28 cellular contexts compared by ENCODE assay signal in genomic region chr11:78374917-78375316, GRCh38. TPM values are rescaled to one million over a fixed set of nuclear protein-coding genes. Genes with fewer than 3 reads are reported as not detected.
DNase-seq lines count a peak whose midpoint lies in the region; ATAC-seq, FAIRE-seq and TF ChIP-seq lines count a peak whose summit lies in the region.
"Had no signal": no experiment of that assay in that cellular context is flagged by ENCODE, and none has a peak within 500 bp of the region (broad histone marks: within the 10 kb centered on the region; RNA-seq: fewer than 3 reads in every experiment).

No MANE protein-coding gene starts in this region.

- no peak for ATAC-seq in IMR-90 (ENCODE audit: low read depth)
- ATAC-seq in K562: no peak
- ATAC-seq: GM12878 had no signal

- H3K9me1 ChIP-seq in IMR-90 (ENCODE audit: insufficient read depth, low read length) (peaks cover 7% of the 10 kb centered on the region), K562 (ENCODE audit: control insufficient read depth, insufficient read depth, low read length) (no peaks in the 10 kb centered on the region)

- no peak overlapping the region for H4K5ac ChIP-seq in IMR-90 (ENCODE audit: low read depth, low read length)

- TF ChIP-seq CTCF in IMR-90 (conservative IDR thresholded peaks at IDR 0.05; ENCODE audit: low read depth, low read length) (no peak), K562 (IDR thresholded peaks at IDR 0.05 in 2 of 3, conservative IDR thresholded peaks at IDR 0.05 in 1 of 3; ENCODE audit: insufficient read depth in 2 of 3, low read depth in 1 of 3, low read length in 3 of 3) (no peak), neutrophil (IDR thresholded peaks at IDR 0.05) (no peak), ascending aorta (IDR thresholded peaks at IDR 0.05) (no peak)

- H3K4me2 ChIP-seq in IMR-90 (ENCODE audit: low read depth, low read length): no peak overlapping the region
- H3K4me2 ChIP-seq in K562 (ENCODE audit: insufficient read depth, low read length): no peak overlapping the region
- H3K4me2 ChIP-seq: BLaER1 had no signal

- no peak overlapping the region for H2BK15ac ChIP-seq in IMR-90 (ENCODE audit: low read depth, low read length)

- CTCF ChIA-PET in IMR-90 (lab: Yijun Ruan, JAX) (no interaction called here), K562 (lab: Yijun Ruan, JAX; ENCODE audit: low intra/inter-chr PET ratio) (no interaction called here)

- no peak for TF ChIP-seq EP300 in K562 (IDR thresholded peaks at IDR 0.05; ENCODE audit: low read length)

- H2BK5ac ChIP-seq in IMR-90 (ENCODE audit: low read depth, low read length, poor library complexity, severe bottlenecking): no peak overlapping the region

- in situ Hi-C loops in IMR-90 (cut with MboI; ENCODE audit: low sequenced_read_pairs) (no loop called here), K562 (cut with MboI) (no loop called here)

- H3K36me3 ChIP-seq in IMR-90 (ENCODE audit: control insufficient read depth, insufficient read depth, low read length): 0 out of 2 replicates have a peak, but pooled peaks cover 1% of the 10 kb centered on the region
- peaks cover 8% of the 10 kb centered on the region for H3K36me3 ChIP-seq in KOPT-K1 (ENCODE audit: insufficient read depth, low read length)
- H3K36me3 ChIP-seq in K562 (ENCODE audit: control insufficient read depth, insufficient read depth, low read length): peaks cover 9% of the 10 kb centered on the region; the same call in 1 of the 3 replicates
- H3K36me3 ChIP-seq in neutrophil: no peaks in the 10 kb centered on the region
- H3K36me3 ChIP-seq in ascending aorta: no peaks in the 10 kb centered on the region
- H3K36me3 ChIP-seq: BE2C had no signal

- peaks cover 28 to 32% of the 10 kb centered on the region in 2 experiments for H3K79me1 ChIP-seq in IMR-90 (ENCODE audit: low read depth in 1 of 2, low read length in 2 of 2)

- no CpG with 5 or more reads among the region's 3 CpGs for WGBS in IMR-90 (ENCODE audit: extremely low coverage in 2 of 2, insufficient read length in 1 of 2), 2 experiments
- 44% methylated on average over 3 of the region's 3 CpGs for WGBS in K562 (ENCODE audit: insufficient coverage, low coverage, missing lambda C conversion rate)

- H3K27me3 ChIP-seq in IMR-90 (ENCODE audit: control insufficient read depth, insufficient read depth, low read length) (no peaks in the 10 kb centered on the region), K562 (ENCODE audit: control insufficient read depth in 2 of 2, insufficient read depth in 2 of 2, low read length in 2 of 2) (no peaks in the 10 kb centered on the region), neutrophil (no peaks in the 10 kb centered on the region), ascending aorta (no peaks in the 10 kb centered on the region)
- H3K27me3 ChIP-seq: BE2C, BLaER1 had no signal

- H3K4me1 ChIP-seq in IMR-90 (ENCODE audit: control insufficient read depth, insufficient read depth, low read length) (peaks cover 5% of the 10 kb centered on the region), K562 (replicated peaks in 1 of 2; ENCODE audit: control insufficient read depth in 2 of 2, insufficient read depth in 2 of 2, low read length in 2 of 2) (peaks cover 11 to 48% of the 10 kb centered on the region in 2 experiments), neutrophil (ENCODE audit: control insufficient read depth in 1 of 2, insufficient read depth in 1 of 2, low read depth in 1 of 2, low read length in 1 of 2) (peaks cover 4 to 12% of the 10 kb centered on the region in 2 experiments), ascending aorta (peaks cover 2 to 24% of the 10 kb centered on the region in 2 donors)

- DNase-seq in IMR-90: no peak
- no peak for DNase-seq in K562 (ENCODE audit: extremely low read depth in 1 of 4, low spot score in 3 of 4)
- no peak for DNase-seq in middle frontal gyrus (ENCODE audit: extremely low spot score, low spot score)
- DNase-seq in germinal center (ENCODE audit: low spot score): no peak
- DNase-seq in GM19240 (ENCODE audit: insufficient read length, low spot score): no peak
- DNase-seq in ascending aorta (ENCODE audit: low spot score in 2 of 2): no peak
- DNase-seq: 8988T; ACHN; BE2C; C1 segment of cervical spinal cord; CD4-positive, alpha-beta memory T cell; CD4-positive, CD25-positive, alpha-beta regulatory T cell; CD8-positive, alpha-beta memory T cell; COR-L47; DMS 273 treated with DMSO at 0.1 percent for 48 hours; DMS153; DMS53; DMS79; DND-41; EL; GDM1 had no signal

- H2AK5ac ChIP-seq in IMR-90 (ENCODE audit: low read depth, low read length): no peak overlapping the region

- H3K9ac ChIP-seq in IMR-90 (ENCODE audit: low read depth, low read length) (no peak overlapping the region), K562 (ENCODE audit: insufficient read depth in 1 of 2, low read depth in 2 of 2, low read length in 2 of 2) (no peak overlapping the region)
- H3K9ac ChIP-seq: BLaER1 had no signal

- no peak overlapping the region for H2BK20ac ChIP-seq in IMR-90 (ENCODE audit: low read depth, low read length)

- H4K20me1 ChIP-seq in IMR-90 (ENCODE audit: insufficient read depth, low read length) (peaks cover 11% of the 10 kb centered on the region; the same call in 1 of the 2 replicates), K562 (replicated peaks; ENCODE audit: control insufficient read depth, insufficient read depth, low read length) (no peaks in the 10 kb centered on the region)

- no peak overlapping the region for H3K56ac ChIP-seq in IMR-90 (ENCODE audit: extremely low read depth, insufficient read depth, low read length)

- no peak overlapping the region for H2AFZ ChIP-seq in IMR-90 (replicated peaks; ENCODE audit: low read length, poor library complexity)
- no peak overlapping the region for H2AFZ ChIP-seq in K562 (ENCODE audit: low read depth, low read length)

- H3K14ac ChIP-seq in IMR-90 (replicated peaks; ENCODE audit: low read depth, low read length): no peak overlapping the region

- peaks cover 89% of the 10 kb centered on the region for H3K79me2 ChIP-seq in K562 (ENCODE audit: control insufficient read depth, insufficient read depth, low read length)

- no peak overlapping the region for H4K91ac ChIP-seq in IMR-90 (ENCODE audit: insufficient read depth, low read depth, low read length)

- no peak overlapping the region for H3K18ac ChIP-seq in IMR-90 (ENCODE audit: low read depth, low read length)

- no peak overlapping the region for H2BK120ac ChIP-seq in IMR-90 (ENCODE audit: low read depth, low read length)

- no peak overlapping the region for H3K23ac ChIP-seq in IMR-90 (ENCODE audit: low read depth, low read length)

- H3K4ac ChIP-seq in IMR-90 (ENCODE audit: low read depth, low read length): no peak overlapping the region

- H3K4me3 ChIP-seq in IMR-90 (ENCODE audit: insufficient read depth, low read depth, low read length): no peak overlapping the region
- H3K4me3 ChIP-seq in K562: no peak overlapping the region
- H3K4me3 ChIP-seq in neutrophil (ENCODE audit: low read depth in 1 of 2, low read length in 1 of 2): no peak overlapping the region
- no peak overlapping the region for H3K4me3 ChIP-seq in ascending aorta
- H3K4me3 ChIP-seq: BLaER1, GM12878 had no signal

- H2AK9ac ChIP-seq in IMR-90 (replicated peaks; ENCODE audit: low read depth, low read length, poor library complexity): no peak overlapping the region

- no peak overlapping the region for H4K8ac ChIP-seq in IMR-90 (ENCODE audit: low read depth in 2 of 2, low read length in 2 of 2)

- no TSS peak for BruUV-seq in IMR-90 (replicated peaks; lab: Mats Ljungman, UMichigan)
- no TSS peak for BruUV-seq in K562 (replicated peaks; lab: Mats Ljungman, UMichigan)

- peaks cover 8% of the 10 kb centered on the region; the same call in 1 of the 2 replicates for H3K9me3 ChIP-seq in IMR-90 (ENCODE audit: control insufficient read depth, insufficient read depth, low read length)
- H3K9me3 ChIP-seq in KOPT-K1 (ENCODE audit: insufficient read depth, low read length, poor library complexity, severe bottlenecking): peaks cover 13% of the 10 kb centered on the region
- H3K9me3 ChIP-seq in K562 (replicated peaks; ENCODE audit: control insufficient read depth, insufficient read depth, low read depth, low read length): peaks cover 13% of the 10 kb centered on the region; the same call in 1 of the 2 replicates
- peaks cover 4% of the 10 kb centered on the region for H3K9me3 ChIP-seq in neutrophil
- no peaks in the 10 kb centered on the region for H3K9me3 ChIP-seq in ascending aorta
- H3K9me3 ChIP-seq: BE2C had no signal

- POLR2A ChIA-PET in IMR-90 (lab: Charles Lee; ENCODE audit: unreplicated experiment) (no interaction called here), K562 (lab: Yijun Ruan, JAX) (interaction anchor here (0.8 to 1.2 kb wide), 2 partner anchors 9 to 43 kb away, joined by 3 read pairs; partner anchors contain the start of gene GAB2)

- intact Hi-C loops in IMR-90 (cut with micrococcal nuclease): no loop called here
- intact Hi-C loops in K562 (cut with micrococcal nuclease): no loop called here
- intact Hi-C loops in ascending aorta (cut with DNase I): loop anchor here (5.0 kb wide), 1 partner anchor 38 kb away; no protein-coding TSS in a partner anchor

- H3K27ac ChIP-seq in IMR-90 (ENCODE audit: insufficient read depth, low read length): no peak overlapping the region
- H3K27ac ChIP-seq in KOPT-K1 (ENCODE audit: low read depth, low read length, poor library complexity, severe bottlenecking): peak overlapping the region; percentile 63
- no peak overlapping the region for H3K27ac ChIP-seq in K562 (ENCODE audit: extremely low read depth, low read depth, low read length)
- peak overlapping the region; percentile 1 for H3K27ac ChIP-seq in neutrophil
- no peak overlapping the region for H3K27ac ChIP-seq in ascending aorta
- H3K27ac ChIP-seq: BLaER1 had no signal

- no peak for FAIRE-seq in K562 (lab: Jason Lieb, UNC)
- FAIRE-seq: A204.1, GM12878, GM12892, GM18507 had no signal

- TF ChIP-seq RAD21 in IMR-90 (IDR thresholded peaks at IDR 0.05; ENCODE audit: low read length): no peak
- no peak for TF ChIP-seq RAD21 in K562 (CRISPR knock-in tag; conservative IDR thresholded peaks at IDR 0.05 in 1 of 2, IDR thresholded peaks at IDR 0.05 in 1 of 2)

- TF ChIP-seq POLR2A in IMR-90 (IDR thresholded peaks at IDR 0.05; ENCODE audit: low read depth, low read length): no peak
- TF ChIP-seq POLR2A in K562 (conservative IDR thresholded peaks at IDR 0.05): no peak

- dilution Hi-C loops in IMR-90 (cut with HindIII; ENCODE audit: low sequenced_read_pairs, unreplicated experiment): no loop called here

RNA-seq across cellular contexts. Expression of gene GAB2, which starts 42.7 kb away (rescaled TPM):
- total RNA-seq in IMR-90 (2012; rRNA removed) (5.6 and 5.9 TPM in 2 replicates), K562 (2014; rRNA removed) (13.7 and 15.0 TPM in 2 replicates), K562 (2014; rRNA removed; fragmentation: Illumina TruSeq; extraction: Trizol) (17.6 and 18.6 TPM in 2 replicates), K562 (2015; rRNA removed; fragmentation: Illumina TruSeq; extraction: Trizol) (18.1 and 18.7 TPM in 2 replicates), K562 (2021) (25.4 and 35.2 TPM in 2 replicates), ascending aorta (21.6 TPM)
- polyA plus RNA-seq in IMR-90 (2012; rRNA removed) (3.2 and 3.3 TPM in 2 replicates), K562 (2011; rRNA removed) (11.9 and 15.5 TPM in 2 replicates), K562 (2014; fragmentation: Illumina TruSeq; extraction: Trizol) (24.7 and 25.9 TPM in 2 replicates), K562 (2014; fragmentation: Nextera tagmentation; extraction: Ambion mirVana) (1 to 10 TPM; 2.3 to 6.5 TPM), K562 (2014; rRNA removed) (10.9 and 16.1 TPM in 2 replicates)
- 2.8 and 3.4 TPM in 2 replicates for polyA plus RNA-seq in IMR-90 (2012; cell fraction: cytosol; rRNA removed)
- polyA plus RNA-seq in IMR-90 (2012; cell fraction: nucleus; rRNA removed; ENCODE audit: low replicate concordance): 4.3 and 7.5 TPM in 2 replicates
- 43.7 and 72.8 TPM in 2 replicates for total RNA-seq in K562 (2011; cell fraction: chromatin; rRNA removed; ENCODE audit: low replicate concordance)
- 21.3 and 24.9 TPM in 2 replicates for total RNA-seq in K562 (2011; cell fraction: nucleolus; rRNA removed)
- total RNA-seq in K562 (2011; cell fraction: nucleoplasm; rRNA removed): 28.6 and 29.0 TPM in 2 replicates
- 10.3 and 11.7 TPM in 2 replicates for polyA plus RNA-seq in K562 (2011; cell fraction: cytosol; rRNA removed)
- 25.3 and 30.6 TPM in 2 replicates for polyA plus RNA-seq in K562 (2011; cell fraction: nucleus; rRNA removed)
- polyA plus RNA-seq in K562 (2012): 23.9 and 82.9 TPM in 2 replicates
- 25.7 and 32.4 TPM in 2 replicates for polyA minus RNA-seq in K562 (2011; rRNA and poly(A)+ RNA removed)
- 9.1 and 16.6 TPM in 2 replicates for polyA minus RNA-seq in K562 (2011; cell fraction: cytosol; rRNA and poly(A)+ RNA removed)
- 10.6 and 19.3 TPM in 2 replicates for polyA minus RNA-seq in K562 (2011; cell fraction: nucleus; rRNA and poly(A)+ RNA removed)
- polyA plus RNA-seq: CD8-positive, alpha-beta memory T cell had no signal

Comparison
In these comparisons a context has a peak if more than half of its experiments do, and no peak if none do; other contexts are left out.
1. H3K27ac ChIP-seq: peak in KOPT-K1 (single experiment) and neutrophil (single experiment); none in IMR-90 (single experiment), K562 (single experiment) and ascending aorta (0 of 2).